Comparison of ENCODE assay signal across 34 cellular contexts in genomic region chr12:65407388-65408149, GRCh38.
"Had no signal": no experiment of that assay in that cellular context is flagged by ENCODE, and none has a peak within 500 bp of the region (broad histone marks: within the 10 kb centered on the region; RNA-seq: fewer than 3 reads in every experiment).

No MANE protein-coding gene starts in this region.

- H3K36me3 ChIP-seq: neutrophil, pancreas, spleen, suprapubic skin, thoracic aorta, thyroid gland, upper lobe of left lung, vagina had no signal

- H3K9me3 ChIP-seq: neutrophil, pancreas, psoas muscle, thoracic aorta, thyroid gland, vagina had no signal

- H3K27me3 ChIP-seq: neutrophil, pancreas, spleen, suprapubic skin, thyroid gland, tibial nerve, upper lobe of left lung, vagina had no signal

- H3K27ac ChIP-seq: neutrophil, pancreas, psoas muscle, skin epidermis, spleen, suprapubic skin, thoracic aorta, thyroid gland, tibial nerve, upper lobe of left lung, vagina had no signal

- H3K4me1 ChIP-seq: pancreas, psoas muscle, thyroid gland, tibial nerve, vagina had no signal

- H3K4me3 ChIP-seq: pancreas, psoas muscle, skin epidermis, smooth muscle cell, spleen, suprapubic skin, thoracic aorta, thyroid gland, tibial nerve, upper lobe of left lung, vagina had no signal

- FAIRE-seq: pancreas, urothelium cell line had no signal

- H3K4me3 Mint-ChIP-seq: naive B cell; naive thymus-derived CD8-positive, alpha-beta T cell; natural killer cell treated with Interleukin-12 subunit alpha and Interleukin-12 subunit beta and Interleukin-15 and Interleukin-18, amount 100 ng/mL, for 72 hours; nephron progenitor cell; neural crest cell; stimulated activated memory B cell treated with anti-CD40 and anti-IgM and Interleukin-4, amounts not matched to agents 10 μg/mL and 1 μg/mL and 100 μg/mL, for 72 hours; stimulated activated naive CD8-positive, alpha-beta T cell treated with anti-CD3 and anti-CD28 coated beads, Interleukin-15, amount 100 ng/mL, for 72 hours had no signal

- H3K4me2 ChIP-seq: smooth muscle cell had no signal

- H3K27me3 Mint-ChIP-seq: naive B cell; progenitor cell of endocrine pancreas; stimulated activated memory B cell treated with anti-CD40 and anti-IgM and Interleukin-4, amounts not matched to agents 10 μg/mL and 1 μg/mL and 100 μg/mL, for 72 hours; stimulated activated naive CD8-positive, alpha-beta T cell treated with anti-CD3 and anti-CD28 coated beads, Interleukin-15, amount 100 ng/mL, for 72 hours had no signal

- H3K27ac Mint-ChIP-seq: naive B cell; naive thymus-derived CD8-positive, alpha-beta T cell; natural killer cell treated with Interleukin-12 subunit alpha and Interleukin-12 subunit beta and Interleukin-15 and Interleukin-18, amount 100 ng/mL, for 72 hours; progenitor cell of endocrine pancreas; stimulated activated memory B cell treated with anti-CD40 and anti-IgM and Interleukin-4, amounts not matched to agents 10 μg/mL and 1 μg/mL and 100 μg/mL, for 72 hours; stimulated activated naive CD8-positive, alpha-beta T cell treated with anti-CD3 and anti-CD28 coated beads, Interleukin-15, amount 100 ng/mL, for 72 hours had no signal

- DNase-seq: naive B cell; naive thymus-derived CD8-positive, alpha-beta T cell; nephron progenitor cell; nucleus accumbens; pancreas; posterior cingulate gyrus; psoas muscle; right cardiac atrium; spleen; stimulated activated CD4-positive, alpha-beta T cell treated with anti-CD3 and anti-CD28 coated beads, Interleukin-12 subunit alpha, Interleukin-12 subunit beta, amount 100 ng/mL, for 4 hours; stimulated activated CD4-positive, alpha-beta T cell treated with anti-CD3 and anti-CD28 coated beads, Interleukin-1b, Interleukin-23, amount 100 ng/mL, for 48 hours; stimulated activated CD4-positive, alpha-beta T cell treated with anti-CD3 and anti-CD28 coated beads, Interleukin-4, amount 100 ng/mL, for 1 hour; stimulated activated CD4-positive, alpha-beta T cell treated with anti-CD3 and anti-CD28 coated beads, Interleukin-4, amount 100 ng/mL, for 4 hours; stimulated activated CD8-positive, alpha-beta memory T cell treated with anti-CD3 and anti-CD28 coated beads, Interleukin-4, amount 100 ng/mL, for 48 hours; stimulated activated naive CD4-positive, alpha-beta T cell; stimulated activated naive CD8-positive, alpha-beta T cell treated with anti-CD3 and anti-CD28 coated beads, Interleukin-15, amount 100 ng/mL, for 72 hours; stimulated activated naive CD8-positive, alpha-beta T cell treated with anti-CD3 and anti-CD28 coated beads, Interleukin-15, Interleukin-2, amounts not matched to agents 100 U/mL and 50 U/mL, for 24 hours; substantia nigra; thyroid gland; trophoblast cell; upper lobe of left lung had no signal

- H3K36me3 Mint-ChIP-seq: naive B cell; naive thymus-derived CD8-positive, alpha-beta T cell; natural killer cell treated with Interleukin-12 subunit alpha and Interleukin-12 subunit beta and Interleukin-15 and Interleukin-18, amount 100 ng/mL, for 72 hours; stimulated activated memory B cell treated with anti-CD40 and anti-IgM and Interleukin-4, amounts not matched to agents 10 μg/mL and 1 μg/mL and 100 μg/mL, for 72 hours had no signal

- H3K4me1 Mint-ChIP-seq: naive B cell; naive thymus-derived CD8-positive, alpha-beta T cell; nephron progenitor cell; neural crest cell; stimulated activated memory B cell treated with anti-CD40 and anti-IgM and Interleukin-4, amounts not matched to agents 10 μg/mL and 1 μg/mL and 100 μg/mL, for 72 hours; stimulated activated naive CD8-positive, alpha-beta T cell treated with anti-CD3 and anti-CD28 coated beads, Interleukin-15, amount 100 ng/mL, for 72 hours had no signal

- ATAC-seq: naive thymus-derived CD8-positive, alpha-beta T cell; natural killer cell treated with Interleukin-12 subunit alpha and Interleukin-12 subunit beta and Interleukin-15 and Interleukin-18, amount 100 ng/mL, for 72 hours; pancreas; psoas muscle; right cardiac atrium; sciatic nerve; stimulated activated memory B cell treated with anti-CD40 and anti-IgM and Interleukin-4, amounts not matched to agents 10 μg/mL and 1 μg/mL and 100 μg/mL, for 72 hours; stimulated activated naive CD8-positive, alpha-beta T cell treated with anti-CD3 and anti-CD28 coated beads, Interleukin-15, amount 100 ng/mL, for 72 hours; stimulated activated naive CD8-positive, alpha-beta T cell treated with anti-CD3 and anti-CD28 coated beads, Interleukin-15, Interleukin-2, amounts not matched to agents 100 U/mL and 50 U/mL, for 24 hours had no signal
